10 cellular contexts compared by ENCODE assay signal in the genomic region with DNA sequence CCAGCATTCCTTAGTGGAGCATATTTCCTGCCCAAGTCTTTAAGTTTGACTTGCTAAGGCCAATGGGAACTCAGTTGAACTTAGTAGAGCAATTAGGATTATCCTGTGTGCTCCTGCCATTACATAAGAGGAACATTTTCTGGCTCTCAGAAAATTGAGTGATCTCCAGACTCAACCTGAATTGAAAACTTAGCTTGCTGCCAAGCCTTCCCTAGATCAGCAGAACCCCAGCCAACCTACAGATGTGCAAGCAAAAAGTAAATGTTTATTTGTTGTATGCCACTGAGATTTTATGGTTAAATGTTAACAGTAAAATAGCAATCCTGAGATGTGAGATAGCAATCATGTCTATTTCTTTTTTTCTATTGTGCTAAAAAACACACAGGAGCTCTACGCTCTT.
"Had no signal": no experiment of that assay in that cellular context is flagged by ENCODE, and none has a peak within 500 bp of the region (broad histone marks: within the 10 kb centered on the region; RNA-seq: fewer than 3 reads in every experiment).

No MANE protein-coding gene starts in this region.

- H2AFZ ChIP-seq: GM23248, GM23338 had no signal

- FAIRE-seq: H54 had no signal

- H3K9ac ChIP-seq: GM23248 had no signal

- ATAC-seq: GM23338, HCT116 had no signal

- H3K27ac ChIP-seq: GM23248 had no signal

- H3K4me2 ChIP-seq: GM23338 had no signal

- H3K36me3 ChIP-seq: HAP-1 had no signal

- DNase-seq: GM23248, GOT3, H7, H9, HCEC 1CT, HFFc6 had no signal

- H3K9me3 ChIP-seq: HAP-1 had no signal

- H3K4me3 ChIP-seq: GM23248, GM23338, HAP-1 had no signal
